ENCODE assay signal across 10 cellular contexts in genomic region chr5:125575561-125576504, GRCh38.
DNase-seq lines count a peak whose midpoint lies in the region; FAIRE-seq and TF ChIP-seq lines count a peak whose summit lies in the region.
"Had no signal": no experiment of that assay in that cellular context is flagged by ENCODE, and none has a peak within 500 bp of the region (broad histone marks: within the 10 kb centered on the region; RNA-seq: fewer than 3 reads in every experiment).

No MANE protein-coding gene starts in this region.

- peaks cover 2% of the 10 kb centered on the region for H3K9me3 Mint-ChIP-seq in chondrocyte (ENCODE audit: low read depth)

- peaks cover 0 to 20% (median 0%) of the 10 kb centered on the region in 3 donors for H3K4me1 ChIP-seq in esophagus squamous epithelium
- H3K4me1 ChIP-seq: pancreas had no signal

- no peak overlapping the region for H3K27ac ChIP-seq in esophagus squamous epithelium
- H3K27ac ChIP-seq: pancreas had no signal

- intact Hi-C loops in esophagus squamous epithelium (cut with DNase I): no loop called here

- H3K27me3 Mint-ChIP-seq in chondrocyte (ENCODE audit: low read depth): no peaks in the 10 kb centered on the region

- H3K4me1 Mint-ChIP-seq in chondrocyte (ENCODE audit: low read depth): peaks cover 16% of the 10 kb centered on the region

- peak; percentile 87 for DNase-seq in DMS 273 (lab: John Stamatoyannopoulos, UW; ENCODE audit: unreplicated experiment)
- DNase-seq in NCI-H2171 (lab: John Stamatoyannopoulos, UW): peak; percentile 39
- DNase-seq in chondrocyte (ENCODE audit: low spot score): no peak
- peak; percentile 65 for DNase-seq in myocyte (ENCODE audit: low read depth)
- DNase-seq in esophagus squamous epithelium (lab: John Stamatoyannopoulos, UW): no peak
- DNase-seq in HCEC 1CT: no peak
- no peak for DNase-seq in GDM1 (lab: John Stamatoyannopoulos, UW)
- DNase-seq in GM12891 (ENCODE audit: insufficient read length, low spot score): no peak
- DNase-seq: activated CD8-positive, alpha-beta memory T cell treated with anti-CD3 and anti-CD28 coated beads, Interleukin-2, amount 50 U/mL, for 48 hours; pancreas had no signal

- no peak overlapping the region for H3K4me3 ChIP-seq in esophagus squamous epithelium
- H3K4me3 ChIP-seq: pancreas had no signal

- TF ChIP-seq POLR2A in esophagus squamous epithelium (IDR thresholded peaks at IDR 0.05) (no peak), GM12891 (IDR thresholded peaks at IDR 0.05; ENCODE audit: low read depth, low read length) (no peak)

- H3K9me3 ChIP-seq in esophagus squamous epithelium: no peaks in the 10 kb centered on the region
- H3K9me3 ChIP-seq: pancreas had no signal

- H3K36me3 Mint-ChIP-seq in chondrocyte (ENCODE audit: low read depth): no peaks in the 10 kb centered on the region

- peak overlapping the region; percentile 15 for H3K27ac Mint-ChIP-seq in chondrocyte (ENCODE audit: unreplicated experiment)

- no peak overlapping the region for H3K4me3 Mint-ChIP-seq in chondrocyte (ENCODE audit: unreplicated experiment)

- FAIRE-seq in GM12891 (lab: Jason Lieb, UNC): no peak
- FAIRE-seq: pancreas had no signal

- TF ChIP-seq CTCF in chondrocyte (IDR thresholded peaks at IDR 0.05): peak; percentile 33
- TF ChIP-seq CTCF in esophagus squamous epithelium (IDR thresholded peaks at IDR 0.05): no peak

- H3K36me3 ChIP-seq in esophagus squamous epithelium: no peaks in the 10 kb centered on the region
- H3K36me3 ChIP-seq: pancreas had no signal

- WGBS in esophagus squamous epithelium, 2 donors: 22 to 42% methylated on average over 7 of the region's 7 CpGs

- H3K27me3 ChIP-seq in esophagus squamous epithelium: no peaks in the 10 kb centered on the region
- H3K27me3 ChIP-seq: pancreas had no signal

TF ChIP-seq in GM12891, 5 proteins besides CTCF, POLR2A, EP300 and RAD21:
- TF ChIP-seq POU2F2 (IDR thresholded peaks at IDR 0.05; ENCODE audit: low read depth, low read length) (no peak), PAX5 (IDR thresholded peaks at IDR 0.05; ENCODE audit: insufficient read depth, low read length, severe bottlenecking) (no peak), SPI1 (IDR thresholded peaks at IDR 0.05; ENCODE audit: low read depth, low read length) (no peak), TAF1 (IDR thresholded peaks at IDR 0.05; ENCODE audit: low read depth, low read length) (no peak), POLR2AphosphoS5 (IDR thresholded peaks at IDR 0.05; ENCODE audit: low read depth, low read length) (no peak)

Comparison
In these comparisons a context has a peak if more than half of its experiments do, and no peak if none do; other contexts are left out.
1. DNase-seq: peak in DMS 273 (single experiment), NCI-H2171 (single experiment) and myocyte (single experiment); none in chondrocyte (single experiment), esophagus squamous epithelium (single experiment), HCEC 1CT (single experiment), GDM1 (single experiment) and GM12891 (single experiment).